ENCODE assay signal across 10 cellular contexts in the genomic region with DNA sequence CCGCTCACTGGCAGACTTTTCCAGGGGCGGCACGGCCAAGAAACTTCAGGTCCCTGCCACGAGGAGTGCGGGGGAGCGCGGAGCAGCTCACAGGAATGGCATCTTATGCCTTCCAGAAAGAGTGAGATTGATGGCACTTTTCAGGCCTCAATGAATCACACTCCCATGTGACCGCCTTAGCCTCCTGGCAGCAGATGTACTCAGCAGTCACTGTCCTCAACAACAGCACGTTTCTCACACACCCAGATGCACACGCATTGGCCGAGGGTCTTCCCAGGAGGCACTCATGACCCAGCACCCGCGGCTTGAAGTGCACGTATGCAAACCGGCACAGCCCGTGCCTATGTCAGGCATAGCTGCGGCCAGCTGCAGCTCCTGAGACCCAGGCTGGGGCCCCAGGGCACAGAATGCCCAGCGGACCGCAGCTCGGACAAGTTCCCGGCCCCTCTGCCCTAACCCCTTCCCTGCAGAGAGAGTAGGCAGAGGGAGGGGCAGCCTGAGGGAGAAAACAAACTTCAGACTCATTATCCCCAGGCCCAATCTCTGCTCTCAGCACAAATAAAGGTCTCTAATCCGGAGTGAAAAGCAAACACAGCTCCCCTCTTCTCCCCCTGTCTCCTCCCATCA. TPM values are rescaled to one million over a fixed set of nuclear protein-coding genes. Genes with fewer than 3 reads are reported as not detected.
DNase-seq lines count a peak whose midpoint lies in the region; ATAC-seq and TF ChIP-seq lines count a peak whose summit lies in the region.
"Had no signal": no experiment of that assay in that cellular context is flagged by ENCODE, and none has a peak within 500 bp of the region (broad histone marks: within the 10 kb centered on the region; RNA-seq: fewer than 3 reads in every experiment).

No MANE protein-coding gene starts in this region.

- no peaks in the 10 kb centered on the region for H3K36me3 ChIP-seq in BE2C

- peak overlapping the region; percentile 95 for H3K27ac Mint-ChIP-seq in nephron progenitor cell
- H3K27ac Mint-ChIP-seq: activated naive CD4-positive, alpha-beta T cell treated with anti-CD3 and anti-CD28 coated beads, Interleukin-2, amount 10 ng/mL, durations not matched to agents 7 days and 5 days had no signal

- no peaks in the 10 kb centered on the region for H3K36me3 Mint-ChIP-seq in nephron progenitor cell (ENCODE audit: low read depth)
- H3K36me3 Mint-ChIP-seq: activated naive CD4-positive, alpha-beta T cell treated with anti-CD3 and anti-CD28 coated beads, Interleukin-2, amount 10 ng/mL, durations not matched to agents 7 days and 5 days had no signal

- no peaks in the 10 kb centered on the region for H3K9me3 Mint-ChIP-seq in nephron progenitor cell
- H3K9me3 Mint-ChIP-seq: activated naive CD4-positive, alpha-beta T cell treated with anti-CD3 and anti-CD28 coated beads, Interleukin-2, amount 10 ng/mL, durations not matched to agents 7 days and 5 days had no signal

- H3K4me1 ChIP-seq in BE2C = peaks cover 42% of the 10 kb centered on the region

- peaks cover 9% of the 10 kb centered on the region for H3K27me3 Mint-ChIP-seq in nephron progenitor cell (ENCODE audit: low read depth, poor library complexity)

- TF ChIP-seq CTCF in BE2C (IDR thresholded peaks at IDR 0.05; ENCODE audit: low read depth, low read length) (no peak), nephron progenitor cell (IDR thresholded peaks at IDR 0.05) (no peak)

- H3K4me3 Mint-ChIP-seq in nephron progenitor cell = peak overlapping the region; percentile 61
- H3K4me3 Mint-ChIP-seq: activated naive CD4-positive, alpha-beta T cell treated with anti-CD3 and anti-CD28 coated beads, Interleukin-2, amount 10 ng/mL, durations not matched to agents 7 days and 5 days had no signal

- peaks cover 57% of the 10 kb centered on the region for H3K4me1 Mint-ChIP-seq in nephron progenitor cell

- no peaks in the 10 kb centered on the region for H3K27me3 ChIP-seq in BE2C

- ATAC-seq in HG02884 (IDR thresholded peaks at IDR 0.05; ENCODE audit: unreplicated experiment) = no peak

- no peak overlapping the region for H3K4me3 ChIP-seq in BE2C (ENCODE audit: low read depth, low read length)

- DNase-seq in BE2C (peak; percentile 61), M059J (ENCODE audit: low read depth) (peak; percentile 95), dedifferentiated amniotic fluid mesenchymal stem cell (ENCODE audit: extremely low spot score) (peak; percentile 77), nephron progenitor cell (peak; percentile 64), NCI-H2227 treated with DMSO at 0.1 percent for 48 hours (lab: John Stamatoyannopoulos, UW) (no peak), NCI-H1694 treated with DMSO at 0.1 percent for 48 hours (lab: John Stamatoyannopoulos, UW) (no peak)
- no peak for DNase-seq in activated CD4-positive, alpha-beta T cell treated with anti-CD3 and anti-CD28 coated beads for 48 hours
- DNase-seq: activated naive CD4-positive, alpha-beta T cell treated with anti-CD3 and anti-CD28 coated beads, Interleukin-2, amount 10 ng/mL, durations not matched to agents 7 days and 5 days; stimulated activated CD4-positive, alpha-beta T cell treated with anti-CD3 and anti-CD28 coated beads, Interleukin-15, amount 100 ng/mL, for 24 hours had no signal

- H3K9me3 ChIP-seq in BE2C = no peaks in the 10 kb centered on the region

RNA-seq across cellular contexts. Expression of gene RPUSD4, which starts 48.3 kb away (rescaled TPM):
- polyA plus RNA-seq in BE2C (2012; ENCODE audit: insufficient read depth, insufficient read length, low read depth) = 72.1 TPM
- 12.0 and 25.9 TPM in 2 replicates for total RNA-seq in M059J (2014; rRNA removed; shearing (Covaris generic))

RNA-seq across cellular contexts. Expression of gene FAM118B, which starts 48.4 kb away (rescaled TPM):
- polyA plus RNA-seq in BE2C (2012; ENCODE audit: insufficient read depth, insufficient read length, low read depth) = 29.3 TPM
- 27.3 and 28.3 TPM in 2 replicates for total RNA-seq in M059J (2014; rRNA removed; shearing (Covaris generic))

Comparison
In these comparisons a context has a peak if more than half of its experiments do, and no peak if none do; other contexts are left out.
1. DNase-seq: peak in BE2C (single experiment), M059J (single experiment), dedifferentiated amniotic fluid mesenchymal stem cell (single experiment) and nephron progenitor cell (single experiment); none in NCI-H2227 treated with DMSO at 0.1 percent for 48 hours (single experiment), NCI-H1694 treated with DMSO at 0.1 percent for 48 hours (single experiment) and activated CD4-positive, alpha-beta T cell treated with anti-CD3 and anti-CD28 coated beads for 48 hours (single experiment).